9 cellular contexts compared by ENCODE assay signal in the genomic region with DNA sequence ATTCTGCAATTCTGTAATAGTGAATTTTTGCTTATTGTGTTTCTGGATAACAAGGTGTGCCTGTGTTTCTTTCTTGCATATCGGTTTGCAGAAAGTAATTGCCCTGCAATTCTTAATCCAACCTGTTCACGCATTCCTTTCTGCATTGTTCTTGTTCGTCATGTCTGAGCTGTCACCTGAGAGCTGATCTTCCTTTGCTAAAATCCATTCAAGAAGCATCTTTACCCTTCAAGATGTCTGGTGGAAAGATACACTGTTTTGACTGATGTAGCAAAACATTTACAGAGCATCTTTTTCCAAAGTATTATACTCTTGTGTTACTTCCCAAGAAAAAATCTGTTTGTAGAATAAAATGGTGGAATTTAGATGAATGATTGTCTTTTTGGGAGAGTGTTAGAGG.
"Had no signal": no experiment of that assay in that cellular context is flagged by ENCODE, and none has a peak within 500 bp of the region (broad histone marks: within the 10 kb centered on the region; RNA-seq: fewer than 3 reads in every experiment).

No MANE protein-coding gene starts in this region.

- H2AFZ ChIP-seq: GM23248, GM23338 had no signal

- H3K9ac ChIP-seq: GM23248 had no signal

- FAIRE-seq: H54 had no signal

- H3K9me3 ChIP-seq: HAP-1 had no signal

- ATAC-seq: GM23338, HCT116 had no signal

- H3K4me2 ChIP-seq: GM23338 had no signal

- H3K27ac ChIP-seq: GM23248 had no signal

- H3K4me3 ChIP-seq: GM23248, GM23338, HAP-1 had no signal

- H3K4me1 ChIP-seq: HAP-1 had no signal

- H3K36me3 ChIP-seq: HAP-1 had no signal

- DNase-seq: GM23248, GOT3, H9, HCEC 1CT, HFFc6 had no signal
